In genomic region chr2:164976301-164976700, GRCh38 we compare ENCODE assay signal across 19 cellular contexts. TPM values are rescaled to one million over a fixed set of nuclear protein-coding genes. Genes with fewer than 3 reads are reported as not detected.
DNase-seq lines count a peak whose midpoint lies in the region; ATAC-seq, FAIRE-seq and TF ChIP-seq lines count a peak whose summit lies in the region.
"Had no signal": no experiment of that assay in that cellular context is flagged by ENCODE, and none has a peak within 500 bp of the region (broad histone marks: within the 10 kb centered on the region; RNA-seq: fewer than 3 reads in every experiment).

No MANE protein-coding gene starts in this region.

- no peak for TF ChIP-seq RAD21 in A549 (conservative IDR thresholded peaks at IDR 0.05 in 1 of 2, IDR thresholded peaks at IDR 0.05 in 1 of 2)

- no peak overlapping the region for H3K27ac ChIP-seq in A549
- no peak overlapping the region for H3K27ac ChIP-seq in astrocyte (ENCODE audit: low read depth, low read length)
- H3K27ac ChIP-seq in keratinocyte (ENCODE audit: control insufficient read depth, insufficient read depth, low read length): no peak overlapping the region
- no peak overlapping the region for H3K27ac ChIP-seq in esophagus muscularis mucosa (replicated peaks in 1 of 4)

- no peaks in the 10 kb centered on the region for H3K36me3 ChIP-seq in astrocyte (ENCODE audit: insufficient read depth, low read length)
- no peaks in the 10 kb centered on the region for H3K36me3 ChIP-seq in keratinocyte (ENCODE audit: control insufficient read depth in 2 of 2, extremely low read depth in 1 of 2, insufficient read depth in 2 of 2, low read length in 2 of 2)
- no peaks in the 10 kb centered on the region for H3K36me3 ChIP-seq in esophagus muscularis mucosa

- no peak overlapping the region for H3K9ac ChIP-seq in astrocyte (ENCODE audit: low read length)
- no peak overlapping the region for H3K9ac ChIP-seq in keratinocyte (ENCODE audit: control insufficient read depth, extremely low read depth, insufficient read depth, low read length)

- TF ChIP-seq CTCF in A549 (IDR thresholded peaks at IDR 0.05): no peak
- TF ChIP-seq CTCF in astrocyte (IDR thresholded peaks at IDR 0.05; ENCODE audit: insufficient read depth, low read depth, low read length): no peak
- no peak for TF ChIP-seq CTCF in keratinocyte (optimal IDR thresholded peaks at IDR 0.05 in 1 of 3, IDR thresholded peaks at IDR 0.05 in 1 of 3, conservative IDR thresholded peaks at IDR 0.05 in 1 of 3; ENCODE audit: extremely low read depth in 1 of 3, insufficient read depth in 2 of 3, low read length in 3 of 3)
- no peak for TF ChIP-seq CTCF in esophagus muscularis mucosa (IDR thresholded peaks at IDR 0.05)

- H3K36me3 Mint-ChIP-seq in IgD-negative memory B cell (peaks cover 4% of the 10 kb centered on the region), astrocyte (ENCODE audit: low read depth, unreplicated experiment) (no peaks in the 10 kb centered on the region)
- H3K36me3 Mint-ChIP-seq in activated T-cell treated with anti-CD3 and anti-CD28 coated beads, Interleukin-2, amount 50 U/mL, for 72 hours (ENCODE audit: insufficient read depth in 2 of 2): no peaks in the 10 kb centered on the region

- TF ChIP-seq POLR2A in A549 (IDR thresholded peaks at IDR 0.05; ENCODE audit: low read length) (no peak), esophagus muscularis mucosa (IDR thresholded peaks at IDR 0.05; ENCODE audit: low read depth) (no peak)

- H3K79me2 ChIP-seq in astrocyte (ENCODE audit: insufficient read depth, low read length) (no peaks in the 10 kb centered on the region), keratinocyte (ENCODE audit: control insufficient read depth, insufficient read depth, low read length) (no peaks in the 10 kb centered on the region)

- intact Hi-C loops in esophagus muscularis mucosa (cut with DNase I): no loop called here

- H2AFZ ChIP-seq in astrocyte (ENCODE audit: low read depth, low read length) (no peak overlapping the region), keratinocyte (ENCODE audit: control insufficient read depth, low read length) (no peak overlapping the region)
- H2AFZ ChIP-seq: GM23338 had no signal

- H3K4me1 Mint-ChIP-seq in IgD-negative memory B cell: peaks cover 41 to 57% (median 43%) of the 10 kb centered on the region in 3 donors
- peaks cover 21% of the 10 kb centered on the region for H3K4me1 Mint-ChIP-seq in astrocyte (ENCODE audit: low read depth, unreplicated experiment)
- H3K4me1 Mint-ChIP-seq in activated T-cell treated with anti-CD3 and anti-CD28 coated beads, Interleukin-2, amount 50 U/mL, for 72 hours (ENCODE audit: low read depth): peaks cover 9% of the 10 kb centered on the region
- H3K4me1 Mint-ChIP-seq: GM23338 had no signal

- H3K27ac Mint-ChIP-seq in IgD-negative memory B cell (peak overlapping the region in 2 of 3 donors; percentile 22 to 80), astrocyte (ENCODE audit: unreplicated experiment) (no peak overlapping the region)
- no peak overlapping the region for H3K27ac Mint-ChIP-seq in activated T-cell treated with anti-CD3 and anti-CD28 coated beads, Interleukin-2, amount 50 U/mL, for 72 hours
- H3K27ac Mint-ChIP-seq: GM23338 had no signal

- H4K20me1 ChIP-seq in astrocyte (ENCODE audit: insufficient read depth, low read length) (no peaks in the 10 kb centered on the region), keratinocyte (ENCODE audit: control insufficient read depth, extremely low read depth, insufficient read depth, low read length) (no peaks in the 10 kb centered on the region)

- no peak overlapping the region for H3K4me2 ChIP-seq in A549
- H3K4me2 ChIP-seq in astrocyte (ENCODE audit: low read length): no peak overlapping the region
- H3K4me2 ChIP-seq in keratinocyte (ENCODE audit: control insufficient read depth, extremely low read depth, insufficient read depth, low read depth, low read length): no peak overlapping the region
- H3K4me2 ChIP-seq: GM23338 had no signal

- WGBS in A549 (ENCODE audit: missing lambda C conversion rate): 88% methylated on average over 3 of the region's 3 CpGs
- 72% methylated on average over 3 of the region's 3 CpGs for WGBS in esophagus muscularis mucosa

- dilution Hi-C loops in keratinocyte (cut with MboI; ENCODE audit: extremely low pct_ligation_motif_present, low sequenced_read_pairs): no loop called here

- H3K9me3 Mint-ChIP-seq in IgD-negative memory B cell (no peaks in the 10 kb centered on the region), astrocyte (ENCODE audit: unreplicated experiment) (no peaks in the 10 kb centered on the region)
- no peaks in the 10 kb centered on the region for H3K9me3 Mint-ChIP-seq in activated T-cell treated with anti-CD3 and anti-CD28 coated beads, Interleukin-2, amount 50 U/mL, for 72 hours
- H3K9me3 Mint-ChIP-seq: GM23338 had no signal

- TF ChIP-seq EP300 in A549 (IDR thresholded peaks at IDR 0.05): no peak
- no peak for TF ChIP-seq EP300 in esophagus muscularis mucosa (IDR thresholded peaks at IDR 0.05)

- peak; percentile 61 for FAIRE-seq in A549 (lab: Jason Lieb, UNC)
- peak; percentile 50 for FAIRE-seq in astrocyte (lab: Jason Lieb, UNC)
- peak; percentile 23 for FAIRE-seq in keratinocyte (lab: Jason Lieb, UNC)
- FAIRE-seq: GM19239 had no signal

- no peaks in the 10 kb centered on the region for H3K9me3 ChIP-seq in A549
- no peaks in the 10 kb centered on the region for H3K9me3 ChIP-seq in astrocyte (ENCODE audit: insufficient read depth, low read depth, low read length)
- H3K9me3 ChIP-seq in keratinocyte (ENCODE audit: control insufficient read depth, low read depth, low read length): no peaks in the 10 kb centered on the region
- no peaks in the 10 kb centered on the region for H3K9me3 ChIP-seq in esophagus muscularis mucosa
- H3K9me3 ChIP-seq: Caco-2 had no signal

- no peak for ATAC-seq in A549
- ATAC-seq in GM21367 (IDR thresholded peaks at IDR 0.05; ENCODE audit: unreplicated experiment): no peak
- no peak for ATAC-seq in activated T-cell treated with anti-CD3 and anti-CD28 coated beads, Interleukin-2, amount 50 U/mL, for 72 hours (replicated peaks in 1 of 2)
- ATAC-seq in HG02938 (IDR thresholded peaks at IDR 0.05; ENCODE audit: unreplicated experiment): no peak
- ATAC-seq: GM23338, Panc1 had no signal

- H3K9me1 ChIP-seq in keratinocyte (ENCODE audit: control insufficient read depth, extremely low read depth, insufficient read depth, low read length): no peaks in the 10 kb centered on the region

- H3K4me1 ChIP-seq in A549 (peaks cover 17% of the 10 kb centered on the region), astrocyte (ENCODE audit: insufficient read depth, low read length) (peaks cover 8% of the 10 kb centered on the region), keratinocyte (ENCODE audit: control insufficient read depth, extremely low read depth, insufficient read depth, low read length) (peaks cover 18% of the 10 kb centered on the region), esophagus muscularis mucosa (peaks cover 0 to 7% (median 5%) of the 10 kb centered on the region in 4 donors)
- H3K4me1 ChIP-seq: Caco-2 had no signal

- DNase-seq in A549 (ENCODE audit: low read depth in 1 of 2, low spot score in 1 of 2) (no peak), astrocyte (ENCODE audit: low read depth) (no peak), keratinocyte (ENCODE audit: low read depth, low spot score) (no peak), esophagus muscularis mucosa (ENCODE audit: extremely low spot score) (no peak)
- DNase-seq in activated T-cell treated with anti-CD3 and anti-CD28 coated beads, Interleukin-2, amount 50 U/mL, for 72 hours: no peak
- DNase-seq: 8988T, Caco-2, NCI-H1105 treated with DMSO at 0.1 percent for 48 hours, NCI-H187 treated with DMSO at 0.1 percent for 48 hours, NCI-H446, NCI-H748 treated with DMSO at 0.1 percent for 48 hours, SHP77 had no signal

- no peak overlapping the region for H3K4me3 ChIP-seq in A549
- H3K4me3 ChIP-seq in astrocyte (ENCODE audit: insufficient read depth, low read depth, low read length): no peak overlapping the region
- no peak overlapping the region for H3K4me3 ChIP-seq in keratinocyte (ENCODE audit: control insufficient read depth in 2 of 3, extremely low read depth in 1 of 3, insufficient read depth in 2 of 3, low read depth in 1 of 3, low read length in 3 of 3)
- H3K4me3 ChIP-seq in esophagus muscularis mucosa: no peak overlapping the region
- H3K4me3 ChIP-seq: GM23338 had no signal

- H3K27me3 Mint-ChIP-seq in IgD-negative memory B cell (no peaks in the 10 kb centered on the region), astrocyte (ENCODE audit: low read depth, unreplicated experiment) (no peaks in the 10 kb centered on the region)
- H3K27me3 Mint-ChIP-seq in activated T-cell treated with anti-CD3 and anti-CD28 coated beads, Interleukin-2, amount 50 U/mL, for 72 hours (ENCODE audit: low read depth): no peaks in the 10 kb centered on the region

- H3K27me3 ChIP-seq in astrocyte (ENCODE audit: insufficient read depth, low read length) (no peaks in the 10 kb centered on the region), keratinocyte (ENCODE audit: control insufficient read depth, extremely low read depth, insufficient read depth, low read length) (no peaks in the 10 kb centered on the region), esophagus muscularis mucosa (no peaks in the 10 kb centered on the region)

- CTCF ChIA-PET in A549 (lab: Yijun Ruan, JAX): no interaction called here

- H3K4me3 Mint-ChIP-seq in IgD-negative memory B cell: peak overlapping the region in 3 of 4 donors; percentile 6 to 79 (median 66)
- H3K4me3 Mint-ChIP-seq in astrocyte (ENCODE audit: unreplicated experiment): no peak overlapping the region
- no peak overlapping the region for H3K4me3 Mint-ChIP-seq in activated T-cell treated with anti-CD3 and anti-CD28 coated beads, Interleukin-2, amount 50 U/mL, for 72 hours
- H3K4me3 Mint-ChIP-seq: GM23338 had no signal

- POLR2A ChIA-PET in A549 (lab: Yijun Ruan, JAX): no interaction called here

RNA-seq across cellular contexts. Expression of gene SLC38A11, which starts 21.0 kb away (rescaled TPM):
- polyA plus RNA-seq in A549 (2011; rRNA removed): 0.22 and 0.53 TPM in 2 replicates
- polyA plus RNA-seq in A549 (2012; cell fraction: cytosol; rRNA removed): not detected in 2 replicates
- polyA plus RNA-seq in A549 (2012; cell fraction: nucleus; rRNA removed): not detected in 2 replicates
- 0.05 to 0.11 TPM (median 0.07 TPM) in 3 replicates for polyA plus RNA-seq in A549 (2017; fragmentation: RNase III; extraction: RNeasy Plus Mini Kit Qiagen cat#74134 plus additional on column Dnase treatment)
- 0.34 and 0.83 TPM in 2 replicates for polyA minus RNA-seq in A549 (2011; rRNA and poly(A)+ RNA removed)
- 0.60 TPM for polyA plus RNA-seq in IgD-negative memory B cell
- not detected in 2 replicates for total RNA-seq in astrocyte
- polyA plus RNA-seq in keratinocyte: not detected in 3 replicates
- not detected for polyA plus RNA-seq in keratinocyte (2011; ENCODE audit: low read depth)
- polyA plus RNA-seq in keratinocyte (2011; cell fraction: cytosol; rRNA removed): not detected in 2 replicates
- polyA plus RNA-seq in keratinocyte (2011; cell fraction: nucleus; rRNA removed): 0.17 TPM in 1 of 2 replicates, not detected in the other
- polyA plus RNA-seq in keratinocyte (2012; ENCODE audit: low replicate concordance): 0.23 TPM in 1 of 2 replicates, not detected in the other
- not detected in 3 replicates for polyA minus RNA-seq in keratinocyte
- polyA minus RNA-seq in keratinocyte (2011; cell fraction: cytosol; rRNA and poly(A)+ RNA removed): not detected
- not detected in 2 replicates for polyA minus RNA-seq in keratinocyte (2011; cell fraction: nucleus; rRNA and poly(A)+ RNA removed)
- total RNA-seq in activated T-cell treated with anti-CD3 and anti-CD28 coated beads, Interleukin-2, amount 50 U/mL, for 72 hours: not detected
- 10 to 100 TPM in 1 of 4 donors, 1 to 10 TPM in 3; 1.4 to 11.6 (median 2.6) TPM for total RNA-seq in esophagus muscularis mucosa
- total RNA-seq: G401, GM23338 had no signal
- polyA plus RNA-seq: GM23338 had no signal

Comparison
In these comparisons a context has a peak if more than half of its experiments do, and no peak if none do; other contexts are left out.
1. H3K27ac Mint-ChIP-seq: peak in IgD-negative memory B cell (2 of 3); none in astrocyte (single experiment) and activated T-cell treated with anti-CD3 and anti-CD28 coated beads, Interleukin-2, amount 50 U/mL, for 72 hours (single experiment).
2. H3K4me3 Mint-ChIP-seq: peak in IgD-negative memory B cell (3 of 4); none in astrocyte (single experiment) and activated T-cell treated with anti-CD3 and anti-CD28 coated beads, Interleukin-2, amount 50 U/mL, for 72 hours (0 of 2).